ENCODE assay signal across 8 cellular contexts in genomic region chr4:80196259-80197131, GRCh38. TPM values are rescaled to one million over a fixed set of nuclear protein-coding genes. Genes with fewer than 3 reads are reported as not detected.
DNase-seq lines count a peak whose midpoint lies in the region; TF ChIP-seq lines count a peak whose summit lies in the region.

No MANE protein-coding gene starts in this region.

- H3K4me1 ChIP-seq in Peyer's patch (peaks cover 0 to 8% (median 0%) of the 10 kb centered on the region in 4 donors), esophagus squamous epithelium (peaks cover 11 to 23% (median 14%) of the 10 kb centered on the region in 3 donors)

- H3K27ac Mint-ChIP-seq in chondrocyte (ENCODE audit: unreplicated experiment), result no peak overlapping the region

- H3K9me3 Mint-ChIP-seq in chondrocyte (ENCODE audit: low read depth), result no peaks in the 10 kb centered on the region

- H3K27ac ChIP-seq in Peyer's patch, result peak overlapping the region in 1 of 4 donors; percentile 33
- no peak overlapping the region for H3K27ac ChIP-seq in esophagus squamous epithelium

- no peaks in the 10 kb centered on the region for H3K36me3 Mint-ChIP-seq in chondrocyte (ENCODE audit: low read depth)

- DNase-seq in NCI-H2227 (lab: John Stamatoyannopoulos, UW; ENCODE audit: unreplicated experiment), result peak; percentile 12
- DNase-seq in NCI-H2227 treated with DMSO at 0.1 percent for 48 hours (lab: John Stamatoyannopoulos, UW), result no peak
- DNase-seq in Peyer's patch, result no peak
- DNase-seq in esophagus squamous epithelium (lab: John Stamatoyannopoulos, UW), result no peak
- DNase-seq in skeletal muscle cell (ENCODE audit: low read depth), result no peak
- DNase-seq in chondrocyte (ENCODE audit: low spot score), result no peak
- no peak for DNase-seq in erythroblast (lab: John Stamatoyannopoulos, UW)
- no peak for DNase-seq in GM20000 (ENCODE audit: low spot score)

- H3K27me3 ChIP-seq in Peyer's patch (no peaks in the 10 kb centered on the region), esophagus squamous epithelium (peaks cover 0 to 100% (median 4%) of the 10 kb centered on the region in 4 donors)

- no peak overlapping the region for H3K4me3 Mint-ChIP-seq in chondrocyte (ENCODE audit: unreplicated experiment)

- peaks cover 92% of the 10 kb centered on the region for H3K27me3 Mint-ChIP-seq in chondrocyte (ENCODE audit: low read depth)

- peak overlapping the region in 3 of 4 donors; percentile 7 to 34 (median 29) for H3K4me3 ChIP-seq in Peyer's patch
- peak overlapping the region in 3 of 4 donors; percentile 18 to 51 (median 22) for H3K4me3 ChIP-seq in esophagus squamous epithelium
- H3K4me3 ChIP-seq in skeletal muscle cell (ENCODE audit: low read depth, low read length), result peak overlapping the region; percentile 34

- no peak for TF ChIP-seq CTCF in Peyer's patch (IDR thresholded peaks at IDR 0.05)
- no peak for TF ChIP-seq CTCF in esophagus squamous epithelium (IDR thresholded peaks at IDR 0.05)
- no peak for TF ChIP-seq CTCF in chondrocyte (IDR thresholded peaks at IDR 0.05)
- TF ChIP-seq CTCF in GM20000 (IDR thresholded peaks at IDR 0.05; ENCODE audit: extremely low read depth, missing control alignments), result no peak

- TF ChIP-seq POLR2A in Peyer's patch (IDR thresholded peaks at IDR 0.05) (no peak), esophagus squamous epithelium (IDR thresholded peaks at IDR 0.05) (no peak), erythroblast (IDR thresholded peaks at IDR 0.05; ENCODE audit: low read length) (no peak)

- H3K36me3 ChIP-seq in Peyer's patch (no peaks in the 10 kb centered on the region), esophagus squamous epithelium (no peaks in the 10 kb centered on the region)

- 34 to 50% methylated on average over 17 to 28 of the region's 36 CpGs for WGBS in esophagus squamous epithelium, 2 donors

- H3K9me3 ChIP-seq in Peyer's patch (no peaks in the 10 kb centered on the region), esophagus squamous epithelium (no peaks in the 10 kb centered on the region)

- intact Hi-C loops in esophagus squamous epithelium (cut with DNase I), result no loop called here

- H3K4me1 Mint-ChIP-seq in chondrocyte (ENCODE audit: low read depth), result peaks cover 25% of the 10 kb centered on the region

RNA-seq across cellular contexts. Expression of gene PRDM8, which starts 0.8 kb away (rescaled TPM):
- total RNA-seq in Peyer's patch, result 1 to 10 TPM in 2 of 4 donors, under 1 TPM in 2; 0.35 to 5.8 (median 3.3) TPM
- total RNA-seq in esophagus squamous epithelium, result 1 to 10 TPM in 2 of 4 donors, under 1 TPM in 2; 0.11 to 6.1 (median 1.2) TPM
- 0.07 TPM in 1 of 3 replicates, not detected in the others for total RNA-seq in chondrocyte
